Comparison of ENCODE assay signal across 8 cellular contexts in the genomic region with DNA sequence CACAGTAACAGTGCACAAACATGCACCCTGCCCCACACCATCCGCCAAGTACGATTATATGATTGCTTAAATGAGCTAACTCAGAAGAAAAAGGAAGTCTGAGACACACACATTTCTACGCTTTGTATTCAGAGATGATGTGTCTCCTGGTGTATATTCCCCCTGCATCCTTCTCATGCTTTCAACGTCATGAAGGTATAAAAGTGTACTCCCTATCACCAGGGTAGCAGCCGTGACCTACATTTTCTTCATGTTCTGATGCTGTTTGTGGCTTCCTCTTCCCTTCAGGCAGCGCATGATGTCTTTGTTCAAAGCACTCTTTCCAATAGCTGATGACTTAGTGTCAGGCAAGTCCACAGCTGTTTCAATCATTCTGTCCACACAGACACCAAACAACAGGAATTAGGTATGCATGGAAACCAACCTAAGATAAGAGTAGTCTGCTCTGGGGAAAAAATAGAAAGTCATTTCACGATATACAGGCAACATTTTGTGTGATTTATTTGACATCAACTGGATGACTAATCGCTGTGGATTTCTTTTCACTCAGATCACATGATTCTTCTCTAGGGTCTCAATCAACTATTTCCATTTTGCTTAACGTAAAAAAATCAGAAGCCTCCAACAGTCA.
DNase-seq lines count a peak whose midpoint lies in the region; ATAC-seq and TF ChIP-seq lines count a peak whose summit lies in the region.

No MANE protein-coding gene starts in this region.

- H3K4me2 ChIP-seq in PC-9: 0 out of 2 replicates have a peak overlapping the region, but pooled peaks have one; percentile 3

- no peaks in the 10 kb centered on the region for H3K9me2 ChIP-seq in PC-9 (ENCODE audit: insufficient read depth)

- H3F3A ChIP-seq in PC-9 (ENCODE audit: insufficient read depth, low read depth): peaks cover 6% of the 10 kb centered on the region

- no peak overlapping the region for H2AFZ ChIP-seq in PC-9

- H3K27me3 ChIP-seq in PC-9 (ENCODE audit: insufficient read depth, low read depth) (no peaks in the 10 kb centered on the region), kidney epithelial cell (ENCODE audit: control insufficient read depth, insufficient read depth, low read length) (no peaks in the 10 kb centered on the region)

- POLR2A ChIA-PET in PC-9 (lab: Charles Lee; ENCODE audit: unreplicated experiment): interaction anchor here (0.6 to 0.7 kb wide), 4 partner anchors 32 to 108 kb away, joined by 3 to 37 read pairs (median 4); no protein-coding TSS in a partner anchor

- intact Hi-C loops in PC-9 (cut with micrococcal nuclease; ENCODE audit: unreplicated experiment): loop anchor here (1.0 kb wide), 1 partner anchor 25 kb away; no protein-coding TSS in a partner anchor

- TF ChIP-seq CTCF in PC-9 (conservative IDR thresholded peaks at IDR 0.05) (no peak), kidney epithelial cell (IDR thresholded peaks at IDR 0.05; ENCODE audit: insufficient read depth, low read length, poor library complexity, severe bottlenecking) (no peak)

- H3K4me3 ChIP-seq in PC-9 (no peak overlapping the region), kidney epithelial cell (ENCODE audit: low read depth, low read length) (no peak overlapping the region)

- H3K27ac ChIP-seq in PC-9: no peak overlapping the region

- BruUV-seq in PC-9 (replicated peaks; lab: Mats Ljungman, UMichigan): no TSS peak

- DNase-seq in Daoy (ENCODE audit: low read depth): peak; percentile 71
- peak; percentile 41 to 44 for DNase-seq in PC-9
- peak; percentile 45 for DNase-seq in activated gamma-delta T cell treated with anti-CD3 and anti-CD28 coated beads, Interleukin-2, amount 50 U/mL, for 16 hours (ENCODE audit: low read depth)
- peak; percentile 19 for DNase-seq in kidney epithelial cell (ENCODE audit: low read depth)
- DNase-seq in stimulated activated CD8-positive, alpha-beta memory T cell treated with anti-CD3 and anti-CD28 coated beads, Interleukin-7, amount 100 ng/mL, for 4 hours (ENCODE audit: low read depth in 2 of 2): peak; percentile 46 to 60
- no peak for DNase-seq in NCI-H128 (lab: John Stamatoyannopoulos, UW; ENCODE audit: unreplicated experiment)

- CTCF ChIA-PET in PC-9 (lab: Charles Lee): interaction anchor here (0.5 to 0.9 kb wide), 4 partner anchors 70 to 486 kb away, joined by 3 to 4 read pairs (median 4); no protein-coding TSS in a partner anchor

- H4K20me1 ChIP-seq in PC-9 (ENCODE audit: insufficient read depth): no peaks in the 10 kb centered on the region

- ATAC-seq in GM21381 (IDR thresholded peaks at IDR 0.05; ENCODE audit: unreplicated experiment) (no peak), HG03460 (IDR thresholded peaks at IDR 0.05; ENCODE audit: unreplicated experiment) (no peak)

- no peaks in the 10 kb centered on the region for H3K79me2 ChIP-seq in PC-9 (ENCODE audit: low read depth)

- peaks cover 20% of the 10 kb centered on the region for H3K4me1 ChIP-seq in PC-9 (replicated peaks; ENCODE audit: insufficient read depth)

- H3K9me3 ChIP-seq in PC-9 (ENCODE audit: insufficient read depth, low read depth): peaks cover 12% of the 10 kb centered on the region

- H3K36me3 ChIP-seq in PC-9 (ENCODE audit: low read depth) (no peaks in the 10 kb centered on the region), kidney epithelial cell (ENCODE audit: control insufficient read depth, insufficient read depth, low read length) (no peaks in the 10 kb centered on the region)
